ENCODE assay signal across 8 cellular contexts in genomic region chr17:1561420-1562177, GRCh38. TPM values are rescaled to one million over a fixed set of nuclear protein-coding genes. Genes with fewer than 3 reads are reported as not detected.
DNase-seq lines count a peak whose midpoint lies in the region; ATAC-seq, FAIRE-seq and TF ChIP-seq lines count a peak whose summit lies in the region.

No MANE protein-coding gene starts in this region.

- peaks cover 20% of the 10 kb centered on the region for H3K4me1 ChIP-seq in effector memory CD4-positive, alpha-beta T cell (ENCODE audit: control insufficient read depth, insufficient read depth, low read length, poor library complexity, severe bottlenecking)
- H3K4me1 ChIP-seq in mucosa of descending colon (ENCODE audit: low read depth) = peaks cover 36% of the 10 kb centered on the region
- peaks cover 35 to 40% of the 10 kb centered on the region in 2 donors for H3K4me1 ChIP-seq in thyroid gland

- H3K27ac ChIP-seq in effector memory CD4-positive, alpha-beta T cell (ENCODE audit: insufficient read depth, low read length, poor library complexity, severe bottlenecking) = peak overlapping the region; percentile 53
- peak overlapping the region; percentile 47 to 78 (median 59) for H3K27ac ChIP-seq in thyroid gland

- H3K4me3 ChIP-seq in effector memory CD4-positive, alpha-beta T cell (ENCODE audit: insufficient read depth, low read depth, low read length, poor library complexity, severe bottlenecking) = peak overlapping the region; percentile 60
- H3K4me3 ChIP-seq in mucosa of descending colon (peak overlapping the region; percentile 90), thyroid gland (replicated peaks in 1 of 3) (peak overlapping the region; percentile 64 to 90 (median 85))

- TF ChIP-seq POLR2A in GM18505 (IDR thresholded peaks at IDR 0.05; ENCODE audit: borderline replicate concordance, extremely low read depth, insufficient read depth, insufficient read length) (no peak), thyroid gland (IDR thresholded peaks at IDR 0.05) (no peak)

- intact Hi-C loops in mucosa of descending colon (cut with DNase I, micrococcal nuclease) = no loop called here
- intact Hi-C loops in thyroid gland (cut with DNase I) = no loop called here

- TF ChIP-seq CTCF in mucosa of descending colon (IDR thresholded peaks at IDR 0.05) (no peak), thyroid gland (IDR thresholded peaks at IDR 0.05) (peak in 2 of 6 experiments; percentile 19 to 30)

- peaks cover 5% of the 10 kb centered on the region for H3K36me3 ChIP-seq in effector memory CD4-positive, alpha-beta T cell (ENCODE audit: control insufficient read depth, insufficient read depth, low read length)
- H3K36me3 ChIP-seq in mucosa of descending colon (ENCODE audit: low read depth) (no peaks in the 10 kb centered on the region), thyroid gland (no peaks in the 10 kb centered on the region)

- peak; percentile 36 for DNase-seq in HTR-8/SVneo (ENCODE audit: insufficient read length, low spot score)
- peak; percentile 49 for DNase-seq in activated CD4-positive, alpha-beta T cell treated with anti-CD3 and anti-CD28 coated beads for 48 hours
- no peak for DNase-seq in effector memory CD4-positive, alpha-beta T cell
- peak in 2 of 3 donors; percentile 59 to 60 for DNase-seq in mucosa of descending colon
- peak; percentile 27 to 29 for DNase-seq in thyroid gland
- DNase-seq in NCI-H510A (lab: John Stamatoyannopoulos, UW) = no peak

- peak; percentile 20 for ATAC-seq in GM18505 (IDR thresholded peaks at IDR 0.05; ENCODE audit: unreplicated experiment)
- ATAC-seq in mucosa of descending colon = peak; percentile 35
- ATAC-seq in GM21825 (IDR thresholded peaks at IDR 0.05; ENCODE audit: unreplicated experiment) = no peak

- no peaks in the 10 kb centered on the region for H3K9me3 ChIP-seq in effector memory CD4-positive, alpha-beta T cell (ENCODE audit: control insufficient read depth, low read length)
- H3K9me3 ChIP-seq in mucosa of descending colon (no peaks in the 10 kb centered on the region), thyroid gland (no peaks in the 10 kb centered on the region)

- WGBS in thyroid gland, 2 donors = 8 to 13% methylated on average over 28 of the region's 47 CpGs

- FAIRE-seq in HTR-8/SVneo (lab: Jason Lieb, UNC) = no peak

- no peaks in the 10 kb centered on the region for H3K27me3 ChIP-seq in effector memory CD4-positive, alpha-beta T cell (replicated peaks; ENCODE audit: control insufficient read depth, insufficient read depth, low read length, poor library complexity, severe bottlenecking)
- no peaks in the 10 kb centered on the region for H3K27me3 ChIP-seq in thyroid gland

RNA-seq across cellular contexts. Expression of gene PITPNA, which starts 1.0 kb away (rescaled TPM):
- total RNA-seq in mucosa of descending colon = 10 to 100 TPM; 63.3 to 90.8 (median 81.6) TPM
- 10 to 100 TPM; 49.9 to 64.7 (median 54.2) TPM for total RNA-seq in thyroid gland

RNA-seq across cellular contexts. Expression of gene INPP5K, which starts 45.2 kb away (rescaled TPM):
- total RNA-seq in mucosa of descending colon (10 to 100 TPM; 43.7 to 49.9 (median 47.6) TPM), thyroid gland (100 to 1,000 TPM; 124 to 285 (median 158) TPM)

Comparison
In these comparisons a context has a peak if more than half of its experiments do, and no peak if none do; other contexts are left out.
1. DNase-seq: peak in HTR-8/SVneo (single experiment), activated CD4-positive, alpha-beta T cell treated with anti-CD3 and anti-CD28 coated beads for 48 hours (single experiment), mucosa of descending colon (2 of 3) and thyroid gland (2 of 2); none in effector memory CD4-positive, alpha-beta T cell (0 of 3) and NCI-H510A (single experiment).
2. Peak in every context shown above with its lines, with median percentiles within 50 percentile points of each other: H3K4me3 ChIP-seq.